Comparison of ENCODE assay signal across 1 cellular context in the genomic region with DNA sequence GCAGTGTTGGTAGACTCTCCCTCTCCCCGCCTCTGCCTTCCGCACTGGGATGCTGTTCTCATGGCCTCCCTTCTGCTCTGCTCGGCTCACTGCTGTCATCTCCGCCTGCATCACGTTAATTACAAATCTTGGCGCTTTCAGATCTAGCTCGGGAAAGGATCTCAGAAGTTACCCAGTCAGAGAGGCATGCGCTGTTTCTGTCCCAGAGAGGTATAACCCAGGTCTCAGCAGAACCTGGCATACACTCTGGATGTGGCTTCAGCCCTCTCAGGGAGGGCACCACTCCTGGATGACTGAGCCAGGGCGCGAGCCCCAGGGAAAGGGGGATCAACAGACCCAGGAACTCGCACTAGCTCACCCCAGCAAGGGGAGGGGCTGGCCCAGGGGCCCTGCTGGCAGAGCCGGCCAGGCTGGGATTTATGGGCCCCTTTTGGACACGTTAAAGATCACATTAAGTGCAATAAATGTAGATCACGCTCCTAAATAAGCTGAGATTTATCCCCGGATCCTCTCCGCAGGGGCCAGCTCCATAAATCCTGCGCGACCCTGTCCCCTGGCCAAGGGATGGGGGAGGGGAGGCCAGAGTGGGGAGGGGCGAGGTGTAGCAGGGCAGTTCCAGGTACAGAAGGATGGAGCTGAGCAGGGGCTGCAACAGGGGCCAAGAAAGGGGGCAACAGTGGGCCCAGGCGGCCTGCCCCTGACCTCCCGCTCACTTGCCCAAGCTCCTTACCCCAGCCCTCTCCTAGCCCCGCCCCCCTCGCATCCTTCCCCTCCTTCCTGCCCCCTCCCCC.
TF ChIP-seq lines count a peak whose summit lies in the region.

No MANE protein-coding gene starts in this region.

TF ChIP-seq in GM23338, 12 proteins besides CTCF, POLR2A, EP300 and RAD21 (continued from another document):
- TF ChIP-seq, protein P1, sequence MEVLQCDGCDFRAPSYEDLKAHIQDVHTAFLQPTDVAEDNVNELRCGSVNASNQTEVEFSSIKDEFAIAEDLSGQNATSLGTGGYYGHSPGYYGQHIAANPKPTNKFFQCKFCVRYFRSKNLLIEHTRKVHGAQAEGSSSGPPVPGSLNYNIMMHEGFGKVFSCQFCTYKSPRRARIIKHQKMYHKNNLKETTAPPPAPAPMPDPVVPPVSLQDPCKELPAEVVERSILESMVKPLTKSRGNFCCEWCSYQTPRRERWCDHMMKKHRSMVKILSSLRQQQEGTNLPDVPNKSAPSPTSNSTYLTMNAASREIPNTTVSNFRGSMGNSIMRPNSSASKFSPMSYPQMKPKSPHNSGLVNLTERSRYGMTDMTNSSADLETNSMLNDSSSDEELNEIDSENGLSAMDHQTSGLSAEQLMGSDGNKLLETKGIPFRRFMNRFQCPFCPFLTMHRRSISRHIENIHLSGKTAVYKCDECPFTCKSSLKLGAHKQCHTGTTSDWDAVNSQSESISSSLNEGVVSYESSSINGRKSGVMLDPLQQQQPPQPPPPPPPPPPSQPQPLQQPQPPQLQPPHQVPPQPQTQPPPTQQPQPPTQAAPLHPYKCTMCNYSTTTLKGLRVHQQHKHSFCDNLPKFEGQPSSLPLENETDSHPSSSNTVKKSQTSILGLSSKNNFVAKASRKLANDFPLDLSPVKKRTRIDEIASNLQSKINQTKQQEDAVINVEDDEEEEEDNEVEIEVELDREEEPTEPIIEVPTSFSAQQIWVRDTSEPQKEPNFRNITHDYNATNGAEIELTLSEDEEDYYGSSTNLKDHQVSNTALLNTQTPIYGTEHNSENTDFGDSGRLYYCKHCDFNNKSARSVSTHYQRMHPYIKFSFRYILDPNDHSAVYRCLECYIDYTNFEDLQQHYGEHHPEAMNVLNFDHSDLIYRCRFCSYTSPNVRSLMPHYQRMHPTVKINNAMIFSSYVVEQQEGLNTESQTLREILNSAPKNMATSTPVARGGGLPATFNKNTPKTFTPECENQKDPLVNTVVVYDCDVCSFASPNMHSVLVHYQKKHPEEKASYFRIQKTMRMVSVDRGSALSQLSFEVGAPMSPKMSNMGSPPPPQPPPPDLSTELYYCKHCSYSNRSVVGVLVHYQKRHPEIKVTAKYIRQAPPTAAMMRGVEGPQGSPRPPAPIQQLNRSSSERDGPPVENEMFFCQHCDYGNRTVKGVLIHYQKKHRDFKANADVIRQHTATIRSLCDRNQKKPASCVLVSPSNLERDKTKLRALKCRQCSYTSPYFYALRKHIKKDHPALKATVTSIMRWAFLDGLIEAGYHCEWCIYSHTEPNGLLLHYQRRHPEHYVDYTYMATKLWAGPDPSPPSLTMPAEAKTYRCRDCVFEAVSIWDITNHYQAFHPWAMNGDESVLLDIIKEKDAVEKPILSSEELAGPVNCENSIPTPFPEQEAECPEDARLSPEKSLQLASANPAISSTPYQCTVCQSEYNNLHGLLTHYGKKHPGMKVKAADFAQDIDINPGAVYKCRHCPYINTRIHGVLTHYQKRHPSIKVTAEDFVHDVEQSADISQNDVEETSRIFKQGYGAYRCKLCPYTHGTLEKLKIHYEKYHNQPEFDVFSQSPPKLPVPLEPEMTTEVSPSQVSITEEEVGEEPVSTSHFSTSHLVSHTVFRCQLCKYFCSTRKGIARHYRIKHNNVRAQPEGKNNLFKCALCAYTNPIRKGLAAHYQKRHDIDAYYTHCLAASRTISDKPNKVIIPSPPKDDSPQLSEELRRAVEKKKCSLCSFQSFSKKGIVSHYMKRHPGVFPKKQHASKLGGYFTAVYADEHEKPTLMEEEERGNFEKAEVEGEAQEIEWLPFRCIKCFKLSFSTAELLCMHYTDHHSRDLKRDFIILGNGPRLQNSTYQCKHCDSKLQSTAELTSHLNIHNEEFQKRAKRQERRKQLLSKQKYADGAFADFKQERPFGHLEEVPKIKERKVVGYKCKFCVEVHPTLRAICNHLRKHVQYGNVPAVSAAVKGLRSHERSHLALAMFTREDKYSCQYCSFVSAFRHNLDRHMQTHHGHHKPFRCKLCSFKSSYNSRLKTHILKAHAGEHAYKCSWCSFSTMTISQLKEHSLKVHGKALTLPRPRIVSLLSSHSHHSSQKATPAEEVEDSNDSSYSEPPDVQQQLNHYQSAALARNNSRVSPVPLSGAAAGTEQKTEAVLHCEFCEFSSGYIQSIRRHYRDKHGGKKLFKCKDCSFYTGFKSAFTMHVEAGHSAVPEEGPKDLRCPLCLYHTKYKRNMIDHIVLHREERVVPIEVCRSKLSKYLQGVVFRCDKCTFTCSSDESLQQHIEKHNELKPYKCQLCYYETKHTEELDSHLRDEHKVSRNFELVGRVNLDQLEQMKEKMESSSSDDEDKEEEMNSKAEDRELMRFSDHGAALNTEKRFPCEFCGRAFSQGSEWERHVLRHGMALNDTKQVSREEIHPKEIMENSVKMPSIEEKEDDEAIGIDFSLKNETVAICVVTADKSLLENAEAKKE (CRISPR knock-in tag; IDR thresholded peaks at IDR 0.05), result no peak
- TF ChIP-seq EZH2phosphoT487 (IDR thresholded peaks at IDR 0.05; ENCODE audit: unreplicated experiment) (no peak), EZH2 (IDR thresholded peaks at IDR 0.05; ENCODE audit: low read depth, unreplicated experiment) (no peak), NANOG (IDR thresholded peaks at IDR 0.05; ENCODE audit: borderline replicate concordance) (no peak), POLR2AphosphoS5 (IDR thresholded peaks at IDR 0.05; ENCODE audit: low read depth) (no peak), ZNF114 (CRISPR knock-in tag; IDR thresholded peaks at IDR 0.05) (no peak), ZNF331 (CRISPR knock-in tag; IDR thresholded peaks at IDR 0.05; ENCODE audit: low read depth) (no peak), STAT1 (IDR thresholded peaks at IDR 0.05; ENCODE audit: unreplicated experiment) (no peak)
- TF ChIP-seq, protein P2, sequence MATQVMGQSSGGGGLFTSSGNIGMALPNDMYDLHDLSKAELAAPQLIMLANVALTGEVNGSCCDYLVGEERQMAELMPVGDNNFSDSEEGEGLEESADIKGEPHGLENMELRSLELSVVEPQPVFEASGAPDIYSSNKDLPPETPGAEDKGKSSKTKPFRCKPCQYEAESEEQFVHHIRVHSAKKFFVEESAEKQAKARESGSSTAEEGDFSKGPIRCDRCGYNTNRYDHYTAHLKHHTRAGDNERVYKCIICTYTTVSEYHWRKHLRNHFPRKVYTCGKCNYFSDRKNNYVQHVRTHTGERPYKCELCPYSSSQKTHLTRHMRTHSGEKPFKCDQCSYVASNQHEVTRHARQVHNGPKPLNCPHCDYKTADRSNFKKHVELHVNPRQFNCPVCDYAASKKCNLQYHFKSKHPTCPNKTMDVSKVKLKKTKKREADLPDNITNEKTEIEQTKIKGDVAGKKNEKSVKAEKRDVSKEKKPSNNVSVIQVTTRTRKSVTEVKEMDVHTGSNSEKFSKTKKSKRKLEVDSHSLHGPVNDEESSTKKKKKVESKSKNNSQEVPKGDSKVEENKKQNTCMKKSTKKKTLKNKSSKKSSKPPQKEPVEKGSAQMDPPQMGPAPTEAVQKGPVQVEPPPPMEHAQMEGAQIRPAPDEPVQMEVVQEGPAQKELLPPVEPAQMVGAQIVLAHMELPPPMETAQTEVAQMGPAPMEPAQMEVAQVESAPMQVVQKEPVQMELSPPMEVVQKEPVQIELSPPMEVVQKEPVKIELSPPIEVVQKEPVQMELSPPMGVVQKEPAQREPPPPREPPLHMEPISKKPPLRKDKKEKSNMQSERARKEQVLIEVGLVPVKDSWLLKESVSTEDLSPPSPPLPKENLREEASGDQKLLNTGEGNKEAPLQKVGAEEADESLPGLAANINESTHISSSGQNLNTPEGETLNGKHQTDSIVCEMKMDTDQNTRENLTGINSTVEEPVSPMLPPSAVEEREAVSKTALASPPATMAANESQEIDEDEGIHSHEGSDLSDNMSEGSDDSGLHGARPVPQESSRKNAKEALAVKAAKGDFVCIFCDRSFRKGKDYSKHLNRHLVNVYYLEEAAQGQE (IDR thresholded peaks at IDR 0.05; ENCODE audit: unreplicated experiment), result no peak
- TF ChIP-seq, protein P3, sequence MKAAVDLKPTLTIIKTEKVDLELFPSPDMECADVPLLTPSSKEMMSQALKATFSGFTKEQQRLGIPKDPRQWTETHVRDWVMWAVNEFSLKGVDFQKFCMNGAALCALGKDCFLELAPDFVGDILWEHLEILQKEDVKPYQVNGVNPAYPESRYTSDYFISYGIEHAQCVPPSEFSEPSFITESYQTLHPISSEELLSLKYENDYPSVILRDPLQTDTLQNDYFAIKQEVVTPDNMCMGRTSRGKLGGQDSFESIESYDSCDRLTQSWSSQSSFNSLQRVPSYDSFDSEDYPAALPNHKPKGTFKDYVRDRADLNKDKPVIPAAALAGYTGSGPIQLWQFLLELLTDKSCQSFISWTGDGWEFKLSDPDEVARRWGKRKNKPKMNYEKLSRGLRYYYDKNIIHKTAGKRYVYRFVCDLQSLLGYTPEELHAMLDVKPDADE (IDR thresholded peaks at IDR 0.05), result no peak
